Comparison of ENCODE assay signal across 19 cellular contexts in the genomic region with DNA sequence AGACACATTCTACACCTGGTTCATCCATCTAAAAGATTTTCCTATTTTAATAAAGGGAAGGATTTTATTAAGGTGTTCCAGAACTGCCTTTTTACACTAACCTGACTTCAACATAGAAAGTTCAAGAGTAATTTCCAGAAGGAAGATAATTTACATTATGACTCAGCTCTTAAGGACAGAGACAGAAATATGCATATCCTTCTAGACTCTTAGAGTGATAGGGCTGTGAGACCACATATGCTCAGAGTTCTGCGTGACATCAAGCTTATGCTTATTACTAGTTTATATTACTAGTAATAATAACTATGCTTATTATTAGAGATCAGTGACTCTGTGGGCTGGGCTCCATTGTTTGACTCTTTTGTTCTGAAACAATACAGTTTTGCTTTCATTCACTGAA. TPM values are rescaled to one million over a fixed set of nuclear protein-coding genes. Genes with fewer than 3 reads are reported as not detected.
"Had no signal": no experiment of that assay in that cellular context is flagged by ENCODE, and none has a peak within 500 bp of the region (broad histone marks: within the 10 kb centered on the region; RNA-seq: fewer than 3 reads in every experiment).

No MANE protein-coding gene starts in this region.

- ATAC-seq: activated CD8-positive, alpha-beta T cell treated with anti-CD3 and anti-CD28 coated beads, Interleukin-2, amount 10 ng/mL, durations not matched to agents 7 days and 5 days; activated T-cell treated with anti-CD3 and anti-CD28 coated beads, Interleukin-2, amount 50 U/mL, for 4 hours; lower lobe of right lung; sciatic nerve; stimulated activated naive B cell treated with anti-CD40 and anti-IgM and Interleukin-4, amounts not matched to agents 10 μg/mL and 1 μg/mL and 100 μg/mL, for 72 hours; upper lobe of right lung had no signal

- H3K27ac ChIP-seq: ascending aorta, esophagus squamous epithelium, lower lobe of right lung, upper lobe of right lung had no signal

- H3K27me3 ChIP-seq: ascending aorta, upper lobe of right lung had no signal

- H3K4me1 ChIP-seq: ascending aorta, upper lobe of right lung had no signal

- FAIRE-seq: endothelial cell of umbilical vein had no signal

- H3K36me3 ChIP-seq: ascending aorta, esophagus squamous epithelium, lower lobe of right lung, upper lobe of right lung had no signal

- H3K9me3 ChIP-seq: ascending aorta, esophagus squamous epithelium, lower lobe of right lung, upper lobe of right lung had no signal

- H3K4me3 ChIP-seq: esophagus squamous epithelium, lower lobe of right lung, upper lobe of right lung had no signal

- DNase-seq: activated CD4-positive, alpha-beta T cell treated with anti-CD3 and anti-CD28 coated beads, Interleukin-2, amount 10 ng/mL, durations not matched to agents 24 days and 14 days; activated CD4-positive, CD25-positive, alpha-beta regulatory T cell; activated CD8-positive, alpha-beta T cell treated with anti-CD3 and anti-CD28 coated beads, Interleukin-2, amount 10 ng/mL, durations not matched to agents 7 days and 5 days; activated naive CD4-positive, alpha-beta T cell treated with anti-CD3 and anti-CD28 coated beads for 36 hours; activated T-cell treated with anti-CD3 and anti-CD28 coated beads, Interleukin-2, amount 50 U/mL, for 4 hours; dermis blood vessel endothelial cell; effector memory CD4-positive, alpha-beta T cell; esophagus squamous epithelium; hippocampal formation; islet precursor cell; lower lobe of right lung; nucleus accumbens; stimulated activated CD4-positive, alpha-beta T cell treated with anti-CD3 and anti-CD28 coated beads, Interleukin-4, amount 100 ng/mL, for 4 hours; stimulated activated naive B cell treated with anti-CD40 and anti-IgM and Interleukin-4, amounts not matched to agents 10 μg/mL and 1 μg/mL and 100 μg/mL, for 72 hours; T-helper 9 cell; upper lobe of right lung had no signal

RNA-seq across cellular contexts. Expression of a gene that starts 4.6 kb away (rescaled TPM):
- total RNA-seq: activated CD4-positive, alpha-beta T cell treated with anti-CD3 and anti-CD28 coated beads, Interleukin-2, amount 10 ng/mL, durations not matched to agents 24 days and 14 days; activated naive CD4-positive, alpha-beta T cell treated with anti-CD3 and anti-CD28 coated beads for 36 hours had no signal
